1 cellular context compared by ENCODE assay signal in the genomic region with DNA sequence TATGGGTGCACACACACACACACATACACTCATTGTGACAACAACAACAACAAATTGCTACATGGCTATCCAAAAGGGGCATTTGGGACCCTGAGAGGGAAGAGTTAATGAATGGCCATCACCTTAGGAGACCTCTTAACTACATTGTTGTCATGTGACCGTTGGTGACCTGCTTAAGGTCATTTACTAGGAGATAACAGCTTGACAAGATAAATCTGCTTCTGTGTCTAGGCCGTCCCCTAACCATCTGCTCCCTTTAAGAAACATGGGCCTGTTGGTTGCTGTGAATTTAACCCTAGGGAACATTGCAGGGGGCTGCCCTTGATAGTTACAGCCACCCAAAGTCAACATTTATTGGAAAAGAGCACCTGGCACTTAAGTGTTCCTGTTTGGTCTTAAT.
A peak's percentile ranks its signal among the peaks of the same experiment; 100 is the strongest.
TF ChIP-seq lines count a peak whose summit lies in the region.

No MANE protein-coding gene starts in this region.

TF ChIP-seq in K562, 482 proteins besides CTCF, POLR2A, EP300 and RAD21 (continues in another document):
- no peak for TF ChIP-seq GTF2E2 (tag; IDR thresholded peaks at IDR 0.05)
- TF ChIP-seq ZNF232 (CRISPR knock-in tag; IDR thresholded peaks at IDR 0.05), result no peak
- no peak for TF ChIP-seq PTTG1 (tag; IDR thresholded peaks at IDR 0.05; ENCODE audit: low read depth)
- no peak for TF ChIP-seq MTA2 (IDR thresholded peaks at IDR 0.05; ENCODE audit: low read depth)
- no peak for TF ChIP-seq DPF2 (IDR thresholded peaks at IDR 0.05)
- TF ChIP-seq, protein P1, sequence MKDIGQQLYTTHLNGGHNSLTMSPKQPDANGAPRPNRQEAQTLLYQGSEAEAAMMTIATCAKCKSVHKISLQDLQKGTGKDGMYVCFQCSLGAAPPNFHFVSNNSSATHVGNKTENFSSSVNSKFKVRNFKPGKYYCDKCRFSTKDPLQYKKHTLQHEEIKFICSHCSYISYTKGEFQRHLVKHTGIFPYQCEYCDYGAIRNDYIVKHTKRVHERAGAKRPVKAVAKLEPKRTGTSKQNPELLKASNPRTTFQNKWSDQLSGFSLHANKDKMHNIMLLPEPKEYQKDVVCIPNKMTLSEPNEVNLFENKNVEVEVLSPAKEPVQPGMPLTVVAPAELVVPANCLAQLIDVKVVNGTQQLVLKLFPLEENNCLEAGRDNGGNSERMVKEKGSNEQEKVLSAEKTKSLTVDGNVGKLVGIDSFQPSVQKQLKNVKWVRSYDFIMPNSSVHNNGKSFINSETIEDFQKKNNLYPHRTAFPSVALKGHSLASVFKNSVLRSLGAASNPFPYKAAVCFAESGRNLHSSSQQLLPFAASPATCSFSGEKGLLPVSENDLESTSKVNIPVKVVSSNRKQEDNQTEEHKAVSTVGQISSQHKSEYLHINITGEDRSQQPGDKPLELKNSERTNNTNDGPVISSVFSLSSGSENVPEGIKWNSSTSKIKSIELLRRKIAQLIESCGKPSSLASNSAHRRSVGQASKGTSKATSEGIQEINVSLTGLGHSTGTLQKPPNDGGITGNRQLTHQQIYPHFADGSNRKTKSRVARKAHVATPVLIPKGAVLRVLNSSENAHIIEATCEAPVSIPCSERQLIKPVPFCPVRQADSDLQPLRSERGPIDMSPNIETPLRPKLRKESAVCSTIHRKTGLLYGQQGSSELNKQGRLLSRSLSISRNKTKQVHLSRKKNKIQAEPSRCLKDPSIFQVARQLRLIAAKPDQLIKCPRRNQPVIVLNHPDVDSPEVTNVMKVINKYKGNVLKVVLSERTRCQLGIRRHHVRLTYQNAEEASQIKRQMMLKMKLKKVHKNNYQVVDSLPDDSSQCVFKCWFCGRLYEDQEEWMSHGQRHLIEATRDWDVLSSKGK (CRISPR knock-in tag; IDR thresholded peaks at IDR 0.05), result no peak
- TF ChIP-seq SP1 (CRISPR knock-in tag; IDR thresholded peaks at IDR 0.05), result no peak
- TF ChIP-seq SMAD2 (IDR thresholded peaks at IDR 0.05; ENCODE audit: low read depth, low read length), result no peak
- TF ChIP-seq REST (CRISPR knock-in tag; IDR thresholded peaks at IDR 0.05; ENCODE audit: low read depth), result no peak
- TF ChIP-seq CUX1 (CRISPR knock-in tag; IDR thresholded peaks at IDR 0.05), result no peak
- no peak for TF ChIP-seq FOXJ2 (tag; IDR thresholded peaks at IDR 0.05)
- TF ChIP-seq, protein P2, sequence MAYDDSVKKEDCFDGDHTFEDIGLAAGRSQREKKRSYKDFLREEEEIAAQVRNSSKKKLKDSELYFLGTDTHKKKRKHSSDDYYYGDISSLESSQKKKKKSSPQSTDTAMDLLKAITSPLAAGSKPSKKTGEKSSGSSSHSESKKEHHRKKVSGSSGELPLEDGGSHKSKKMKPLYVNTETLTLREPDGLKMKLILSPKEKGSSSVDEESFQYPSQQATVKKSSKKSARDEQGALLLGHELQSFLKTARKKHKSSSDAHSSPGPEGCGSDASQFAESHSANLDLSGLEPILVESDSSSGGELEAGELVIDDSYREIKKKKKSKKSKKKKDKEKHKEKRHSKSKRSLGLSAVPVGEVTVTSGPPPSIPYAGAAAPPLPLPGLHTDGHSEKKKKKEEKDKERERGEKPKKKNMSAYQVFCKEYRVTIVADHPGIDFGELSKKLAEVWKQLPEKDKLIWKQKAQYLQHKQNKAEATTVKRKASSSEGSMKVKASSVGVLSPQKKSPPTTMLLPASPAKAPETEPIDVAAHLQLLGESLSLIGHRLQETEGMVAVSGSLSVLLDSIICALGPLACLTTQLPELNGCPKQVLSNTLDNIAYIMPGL (CRISPR knock-in tag; IDR thresholded peaks at IDR 0.05), result no peak
- no peak for TF ChIP-seq ELF4 (CRISPR knock-in tag; IDR thresholded peaks at IDR 0.05)
- TF ChIP-seq ZNF311 (CRISPR knock-in tag; IDR thresholded peaks at IDR 0.05), result no peak
- no peak for TF ChIP-seq HNRNPK (IDR thresholded peaks at IDR 0.05; ENCODE audit: low read depth, low read length, poor library complexity, severe bottlenecking)
- peak; percentile 83 for TF ChIP-seq MEIS2 (IDR thresholded peaks at IDR 0.05; ENCODE audit: partially characterized antibody)
- TF ChIP-seq ZNF830 (CRISPR knock-in tag; IDR thresholded peaks at IDR 0.05), result no peak
- TF ChIP-seq SRSF1 (IDR thresholded peaks at IDR 0.05; ENCODE audit: low read depth, low read length), result no peak
- TF ChIP-seq RREB1 (CRISPR knock-in tag; IDR thresholded peaks at IDR 0.05), result no peak
- TF ChIP-seq CHCHD3 (CRISPR knock-in tag; IDR thresholded peaks at IDR 0.05), result no peak
- TF ChIP-seq, protein P3, sequence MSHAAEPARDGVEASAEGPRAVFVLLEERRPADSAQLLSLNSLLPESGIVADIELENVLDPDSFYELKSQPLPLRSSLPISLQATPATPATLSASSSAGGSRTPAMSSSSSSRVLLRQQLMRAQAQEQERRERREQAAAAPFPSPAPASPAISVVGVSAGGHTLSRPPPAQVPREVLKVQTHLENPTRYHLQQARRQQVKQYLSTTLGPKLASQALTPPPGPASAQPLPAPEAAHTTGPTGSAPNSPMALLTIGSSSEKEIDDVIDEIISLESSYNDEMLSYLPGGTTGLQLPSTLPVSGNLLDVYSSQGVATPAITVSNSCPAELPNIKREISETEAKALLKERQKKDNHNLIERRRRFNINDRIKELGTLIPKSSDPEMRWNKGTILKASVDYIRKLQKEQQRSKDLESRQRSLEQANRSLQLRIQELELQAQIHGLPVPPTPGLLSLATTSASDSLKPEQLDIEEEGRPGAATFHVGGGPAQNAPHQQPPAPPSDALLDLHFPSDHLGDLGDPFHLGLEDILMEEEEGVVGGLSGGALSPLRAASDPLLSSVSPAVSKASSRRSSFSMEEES (CRISPR knock-in tag; IDR thresholded peaks at IDR 0.05), result peak; percentile 86
- no peak for TF ChIP-seq SOX6 (IDR thresholded peaks at IDR 0.05)
- TF ChIP-seq NUFIP1 (IDR thresholded peaks at IDR 0.05; ENCODE audit: partially characterized antibody), result no peak
- TF ChIP-seq KLF16 (IDR thresholded peaks at IDR 0.05), result no peak
- no peak for TF ChIP-seq ZMIZ1 (IDR thresholded peaks at IDR 0.05; ENCODE audit: low read depth in 2 of 2, low read length in 2 of 2)
